28 cellular contexts compared by ENCODE assay signal in genomic region chr12:123645851-123646250, GRCh38.
"Had no signal": no experiment of that assay in that cellular context is flagged by ENCODE, and none has a peak within 500 bp of the region (broad histone marks: within the 10 kb centered on the region; RNA-seq: fewer than 3 reads in every experiment).

No MANE protein-coding gene starts in this region.

- H3K4me1 ChIP-seq: colonic mucosa, esophagus squamous epithelium, heart right ventricle, left ventricle myocardium inferior, lower lobe of right lung, pancreas, thyroid gland, vagina had no signal

- DNase-seq: colonic mucosa; dermis blood vessel endothelial cell; effector memory CD8-positive, alpha-beta T cell; erythroblast; esophagus squamous epithelium; foreskin melanocyte; glutamatergic neuron; heart right ventricle; islet precursor cell; kidney glomerular epithelial cell; left colon; left ventricle myocardium inferior; lower lobe of right lung; naive B cell; pancreas; stimulated activated CD4-positive, alpha-beta T cell treated with anti-CD3 and anti-CD28 coated beads, Interleukin-12 subunit alpha, Interleukin-12 subunit beta, amount 100 ng/mL, for 4 hours; stimulated activated CD4-positive, alpha-beta T cell treated with anti-CD3 and anti-CD28 coated beads, Interleukin-1b, Interleukin-23, amount 100 ng/mL, for 48 hours; stimulated activated CD4-positive, alpha-beta T cell treated with anti-CD3 and anti-CD28 coated beads, Interleukin-4, amount 100 ng/mL, for 1 hour; stimulated activated CD8-positive, alpha-beta memory T cell treated with anti-CD3 and anti-CD28 coated beads, Interleukin-4, amount 100 ng/mL, for 48 hours; stimulated activated naive CD4-positive, alpha-beta T cell; stimulated activated naive CD8-positive, alpha-beta T cell treated with anti-CD3 and anti-CD28 coated beads, Interleukin-15, amount 100 ng/mL, for 72 hours; thyroid gland; trophoblast cell had no signal

- ATAC-seq: effector memory CD8-positive, alpha-beta T cell; heart right ventricle; left colon; lower lobe of right lung; natural killer cell treated with Interleukin-12 subunit alpha and Interleukin-12 subunit beta and Interleukin-15 and Interleukin-18, amount 100 ng/mL, for 72 hours; pancreas; sciatic nerve; stimulated activated naive CD8-positive, alpha-beta T cell treated with anti-CD3 and anti-CD28 coated beads, Interleukin-15, amount 100 ng/mL, for 72 hours had no signal

- H3K9me3 ChIP-seq: colonic mucosa, esophagus squamous epithelium, heart right ventricle, left ventricle myocardium inferior, lower lobe of right lung, neutrophil, pancreas, thyroid gland, vagina had no signal

- H3K4me3 ChIP-seq: colonic mucosa, esophagus squamous epithelium, heart right ventricle, left ventricle myocardium inferior, lower lobe of right lung, pancreas, smooth muscle cell, thyroid gland, vagina had no signal

- H3K27ac ChIP-seq: colonic mucosa, esophagus squamous epithelium, heart right ventricle, left ventricle myocardium inferior, lower lobe of right lung, neutrophil, pancreas, thyroid gland, vagina had no signal
